Comparison of ENCODE assay signal across 1 cellular context in the genomic region with DNA sequence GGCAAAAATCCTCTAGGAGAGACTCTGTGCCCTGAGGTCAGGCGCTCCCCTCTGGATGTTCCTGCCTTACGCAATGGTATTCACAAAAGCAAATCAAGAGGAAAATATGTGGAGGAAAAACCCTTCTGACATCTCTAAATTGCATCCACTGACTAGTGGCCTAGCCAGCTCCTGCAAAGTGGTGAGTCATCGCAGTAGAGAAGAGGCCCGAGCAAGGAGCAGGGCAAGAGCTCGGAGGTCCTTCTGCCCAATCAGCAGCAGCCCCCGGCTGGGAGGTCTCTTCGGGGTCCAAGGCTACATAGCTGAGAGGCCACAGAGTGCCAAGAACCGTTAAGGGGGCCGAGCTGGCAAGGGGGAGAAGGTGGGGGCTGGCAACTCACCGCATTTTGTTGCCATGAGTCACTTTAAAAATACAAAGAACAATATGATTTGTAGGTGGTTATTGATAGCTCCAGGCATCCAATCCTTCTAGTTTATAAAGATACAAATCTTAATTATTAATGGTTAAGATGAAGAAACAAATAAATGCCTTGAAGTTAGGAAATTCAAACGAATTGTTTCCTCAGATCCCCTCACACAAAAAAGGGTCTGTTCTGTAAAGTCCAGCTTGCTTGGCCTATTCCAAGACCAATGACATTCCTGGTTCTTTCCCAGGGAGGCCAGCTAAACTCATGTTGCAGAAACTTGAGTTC.
TF ChIP-seq lines count a peak whose summit lies in the region.

No MANE protein-coding gene starts in this region.

TF ChIP-seq in HepG2, 621 proteins besides CTCF, POLR2A, EP300 and RAD21 (continued from another document and continues in another):
- TF ChIP-seq, protein P1, sequence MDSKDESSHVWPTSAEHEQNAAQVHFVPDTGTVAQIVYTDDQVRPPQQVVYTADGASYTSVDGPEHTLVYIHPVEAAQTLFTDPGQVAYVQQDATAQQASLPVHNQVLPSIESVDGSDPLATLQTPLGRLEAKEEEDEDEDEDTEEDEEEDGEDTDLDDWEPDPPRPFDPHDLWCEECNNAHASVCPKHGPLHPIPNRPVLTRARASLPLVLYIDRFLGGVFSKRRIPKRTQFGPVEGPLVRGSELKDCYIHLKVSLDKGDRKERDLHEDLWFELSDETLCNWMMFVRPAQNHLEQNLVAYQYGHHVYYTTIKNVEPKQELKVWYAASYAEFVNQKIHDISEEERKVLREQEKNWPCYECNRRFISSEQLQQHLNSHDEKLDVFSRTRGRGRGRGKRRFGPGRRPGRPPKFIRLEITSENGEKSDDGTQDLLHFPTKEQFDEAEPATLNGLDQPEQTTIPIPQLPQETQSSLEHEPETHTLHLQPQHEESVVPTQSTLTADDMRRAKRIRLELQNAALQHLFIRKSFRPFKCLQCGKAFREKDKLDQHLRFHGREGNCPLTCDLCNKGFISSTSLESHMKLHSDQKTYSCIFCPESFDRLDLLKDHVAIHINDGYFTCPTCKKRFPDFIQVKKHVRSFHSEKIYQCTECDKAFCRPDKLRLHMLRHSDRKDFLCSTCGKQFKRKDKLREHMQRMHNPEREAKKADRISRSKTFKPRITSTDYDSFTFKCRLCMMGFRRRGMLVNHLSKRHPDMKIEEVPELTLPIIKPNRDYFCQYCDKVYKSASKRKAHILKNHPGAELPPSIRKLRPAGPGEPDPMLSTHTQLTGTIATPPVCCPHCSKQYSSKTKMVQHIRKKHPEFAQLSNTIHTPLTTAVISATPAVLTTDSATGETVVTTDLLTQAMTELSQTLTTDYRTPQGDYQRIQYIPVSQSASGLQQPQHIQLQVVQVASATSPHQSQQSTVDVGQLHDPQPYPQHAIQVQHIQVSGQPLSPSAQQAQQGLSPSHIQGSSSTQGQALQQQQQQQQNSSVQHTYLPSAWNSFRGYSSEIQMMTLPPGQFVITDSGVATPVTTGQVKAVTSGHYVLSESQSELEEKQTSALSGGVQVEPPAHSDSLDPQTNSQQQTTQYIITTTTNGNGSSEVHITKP (CRISPR knock-in tag; IDR thresholded peaks at IDR 0.05; ENCODE audit: low read depth) = 0 out of 2 replicates have a peak, but pooled peaks have one; percentile 50
- TF ChIP-seq ZNF143 (CRISPR knock-in tag; IDR thresholded peaks at IDR 0.05) (no peak), ZSCAN22 (CRISPR knock-in tag; IDR thresholded peaks at IDR 0.05) (no peak), AGO2 (optimal IDR thresholded peaks at IDR 0.05; ENCODE audit: low read depth, low read length) (no peak), ZNF556 (CRISPR knock-in tag; IDR thresholded peaks at IDR 0.05; ENCODE audit: borderline replicate concordance) (peak; percentile 84; the same call in 1 of the 2 replicates), ZNF460 (CRISPR knock-in tag; IDR thresholded peaks at IDR 0.05; ENCODE audit: borderline replicate concordance) (no peak), RXRA (CRISPR knock-in tag; IDR thresholded peaks at IDR 0.05) (0 out of 2 replicates have a peak, but pooled peaks have one; percentile 63), DMAP1 (CRISPR knock-in tag; IDR thresholded peaks at IDR 0.05) (no peak; the same call in 1 of the 2 replicates), AHR (CRISPR knock-in tag; IDR thresholded peaks at IDR 0.05) (no peak), ZNF263 (CRISPR knock-in tag; IDR thresholded peaks at IDR 0.05) (no peak), ELF1 (CRISPR knock-in tag; IDR thresholded peaks at IDR 0.05) (no peak), ZNF607 (CRISPR knock-in tag; IDR thresholded peaks at IDR 0.05; ENCODE audit: borderline replicate concordance) (no peak), NCOR1 (IDR thresholded peaks at IDR 0.05; ENCODE audit: borderline replicate concordance, low read length) (peak; percentile 70; the same call in 1 of the 2 replicates), KMT2A (CRISPR knock-in tag; IDR thresholded peaks at IDR 0.05) (no peak), HNF4A (CRISPR knock-in tag; IDR thresholded peaks at IDR 0.05) (peak; percentile 75), ZNF660 (CRISPR knock-in tag; IDR thresholded peaks at IDR 0.05; ENCODE audit: borderline replicate concordance, low read depth) (no peak), IKZF4 (CRISPR knock-in tag; IDR thresholded peaks at IDR 0.05; ENCODE audit: borderline replicate concordance, low read depth, not compliant biosample characterization) (no peak), TEAD2 (CRISPR knock-in tag; IDR thresholded peaks at IDR 0.05) (no peak), NKX3-1 (CRISPR knock-in tag; IDR thresholded peaks at IDR 0.05) (no peak), ZNF10 (CRISPR knock-in tag; IDR thresholded peaks at IDR 0.05; ENCODE audit: borderline replicate concordance, low read depth) (no peak), GABPB1 (CRISPR knock-in tag; IDR thresholded peaks at IDR 0.05) (no peak), NFE2L2 (IDR thresholded peaks at IDR 0.05; ENCODE audit: low read length) (peak; percentile 81), JUNB (CRISPR knock-in tag; IDR thresholded peaks at IDR 0.05; ENCODE audit: borderline replicate concordance) (peak; percentile 91), GTF2F1 (IDR thresholded peaks at IDR 0.05; ENCODE audit: low read length) (no peak), MAFG (CRISPR knock-in tag; IDR thresholded peaks at IDR 0.05) (no peak), SOX6 (IDR thresholded peaks at IDR 0.05) (no peak), SOX6 (CRISPR knock-in tag; IDR thresholded peaks at IDR 0.05) (peak; percentile 88), PHF8 (CRISPR knock-in tag; IDR thresholded peaks at IDR 0.05) (no peak), GATAD2A (CRISPR knock-in tag; IDR thresholded peaks at IDR 0.05) (peak; percentile 79), DNMT3B (CRISPR knock-in tag; conservative IDR thresholded peaks at IDR 0.05) (no peak), ZNF775 (CRISPR knock-in tag; IDR thresholded peaks at IDR 0.05; ENCODE audit: borderline replicate concordance) (no peak)
- TF ChIP-seq, protein P2, sequence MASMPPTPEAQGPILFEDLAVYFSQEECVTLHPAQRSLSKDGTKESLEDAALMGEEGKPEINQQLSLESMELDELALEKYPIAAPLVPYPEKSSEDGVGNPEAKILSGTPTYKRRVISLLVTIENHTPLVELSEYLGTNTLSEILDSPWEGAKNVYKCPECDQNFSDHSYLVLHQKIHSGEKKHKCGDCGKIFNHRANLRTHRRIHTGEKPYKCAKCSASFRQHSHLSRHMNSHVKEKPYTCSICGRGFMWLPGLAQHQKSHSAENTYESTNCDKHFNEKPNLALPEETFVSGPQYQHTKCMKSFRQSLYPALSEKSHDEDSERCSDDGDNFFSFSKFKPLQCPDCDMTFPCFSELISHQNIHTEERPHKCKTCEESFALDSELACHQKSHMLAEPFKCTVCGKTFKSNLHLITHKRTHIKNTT (CRISPR knock-in tag; IDR thresholded peaks at IDR 0.05) = no peak
- TF ChIP-seq, protein P3, sequence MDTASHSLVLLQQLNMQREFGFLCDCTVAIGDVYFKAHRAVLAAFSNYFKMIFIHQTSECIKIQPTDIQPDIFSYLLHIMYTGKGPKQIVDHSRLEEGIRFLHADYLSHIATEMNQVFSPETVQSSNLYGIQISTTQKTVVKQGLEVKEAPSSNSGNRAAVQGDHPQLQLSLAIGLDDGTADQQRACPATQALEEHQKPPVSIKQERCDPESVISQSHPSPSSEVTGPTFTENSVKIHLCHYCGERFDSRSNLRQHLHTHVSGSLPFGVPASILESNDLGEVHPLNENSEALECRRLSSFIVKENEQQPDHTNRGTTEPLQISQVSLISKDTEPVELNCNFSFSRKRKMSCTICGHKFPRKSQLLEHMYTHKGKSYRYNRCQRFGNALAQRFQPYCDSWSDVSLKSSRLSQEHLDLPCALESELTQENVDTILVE (CRISPR knock-in tag; IDR thresholded peaks at IDR 0.05) = no peak
- TF ChIP-seq, protein P4, sequence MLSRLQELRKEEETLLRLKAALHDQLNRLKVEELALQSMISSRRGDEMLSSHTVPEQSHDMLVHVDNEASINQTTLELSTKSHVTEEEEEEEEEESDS (CRISPR knock-in tag; IDR thresholded peaks at IDR 0.05; ENCODE audit: borderline replicate concordance) = no peak
- TF ChIP-seq, protein P5, sequence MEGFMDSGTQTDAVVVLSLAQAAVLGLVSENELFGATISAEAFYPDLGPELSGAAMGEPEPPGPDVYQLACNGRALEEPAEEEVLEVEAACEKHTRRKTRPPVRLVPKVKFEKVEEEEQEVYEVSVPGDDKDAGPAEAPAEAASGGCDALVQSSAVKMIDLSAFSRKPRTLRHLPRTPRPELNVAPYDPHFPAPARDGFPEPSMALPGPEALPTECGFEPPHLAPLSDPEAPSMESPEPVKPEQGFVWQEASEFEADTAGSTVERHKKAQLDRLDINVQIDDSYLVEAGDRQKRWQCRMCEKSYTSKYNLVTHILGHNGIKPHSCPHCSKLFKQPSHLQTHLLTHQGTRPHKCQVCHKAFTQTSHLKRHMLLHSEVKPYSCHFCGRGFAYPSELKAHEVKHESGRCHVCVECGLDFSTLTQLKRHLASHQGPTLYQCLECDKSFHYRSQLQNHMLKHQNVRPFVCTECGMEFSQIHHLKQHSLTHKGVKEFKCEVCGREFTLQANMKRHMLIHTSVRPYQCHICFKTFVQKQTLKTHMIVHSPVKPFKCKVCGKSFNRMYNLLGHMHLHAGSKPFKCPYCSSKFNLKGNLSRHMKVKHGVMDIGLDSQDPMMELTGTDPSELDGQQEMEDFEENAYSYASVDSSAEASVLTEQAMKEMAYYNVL (CRISPR knock-in tag; IDR thresholded peaks at IDR 0.05; ENCODE audit: borderline replicate concordance) = no peak; the same call in 1 of the 2 replicates
- TF ChIP-seq, protein P6, sequence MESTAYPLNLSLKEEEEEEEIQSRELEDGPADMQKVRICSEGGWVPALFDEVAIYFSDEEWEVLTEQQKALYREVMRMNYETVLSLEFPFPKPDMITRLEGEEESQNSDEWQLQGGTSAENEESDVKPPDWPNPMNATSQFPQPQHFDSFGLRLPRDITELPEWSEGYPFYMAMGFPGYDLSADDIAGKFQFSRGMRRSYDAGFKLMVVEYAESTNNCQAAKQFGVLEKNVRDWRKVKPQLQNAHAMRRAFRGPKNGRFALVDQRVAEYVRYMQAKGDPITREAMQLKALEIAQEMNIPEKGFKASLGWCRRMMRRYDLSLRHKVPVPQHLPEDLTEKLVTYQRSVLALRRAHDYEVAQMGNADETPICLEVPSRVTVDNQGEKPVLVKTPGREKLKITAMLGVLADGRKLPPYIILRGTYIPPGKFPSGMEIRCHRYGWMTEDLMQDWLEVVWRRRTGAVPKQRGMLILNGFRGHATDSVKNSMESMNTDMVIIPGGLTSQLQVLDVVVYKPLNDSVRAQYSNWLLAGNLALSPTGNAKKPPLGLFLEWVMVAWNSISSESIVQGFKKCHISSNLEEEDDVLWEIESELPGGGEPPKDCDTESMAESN (CRISPR knock-in tag; conservative IDR thresholded peaks at IDR 0.05) = 0 out of 2 replicates have a peak, but pooled peaks have one; percentile 62
- TF ChIP-seq, protein P7, sequence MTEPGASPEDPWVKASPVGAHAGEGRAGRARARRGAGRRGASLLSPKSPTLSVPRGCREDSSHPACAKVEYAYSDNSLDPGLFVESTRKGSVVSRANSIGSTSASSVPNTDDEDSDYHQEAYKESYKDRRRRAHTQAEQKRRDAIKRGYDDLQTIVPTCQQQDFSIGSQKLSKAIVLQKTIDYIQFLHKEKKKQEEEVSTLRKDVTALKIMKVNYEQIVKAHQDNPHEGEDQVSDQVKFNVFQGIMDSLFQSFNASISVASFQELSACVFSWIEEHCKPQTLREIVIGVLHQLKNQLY (CRISPR knock-in tag; IDR thresholded peaks at IDR 0.05) = peak; percentile 14; the same call in 1 of the 2 replicates
- TF ChIP-seq, protein P8, sequence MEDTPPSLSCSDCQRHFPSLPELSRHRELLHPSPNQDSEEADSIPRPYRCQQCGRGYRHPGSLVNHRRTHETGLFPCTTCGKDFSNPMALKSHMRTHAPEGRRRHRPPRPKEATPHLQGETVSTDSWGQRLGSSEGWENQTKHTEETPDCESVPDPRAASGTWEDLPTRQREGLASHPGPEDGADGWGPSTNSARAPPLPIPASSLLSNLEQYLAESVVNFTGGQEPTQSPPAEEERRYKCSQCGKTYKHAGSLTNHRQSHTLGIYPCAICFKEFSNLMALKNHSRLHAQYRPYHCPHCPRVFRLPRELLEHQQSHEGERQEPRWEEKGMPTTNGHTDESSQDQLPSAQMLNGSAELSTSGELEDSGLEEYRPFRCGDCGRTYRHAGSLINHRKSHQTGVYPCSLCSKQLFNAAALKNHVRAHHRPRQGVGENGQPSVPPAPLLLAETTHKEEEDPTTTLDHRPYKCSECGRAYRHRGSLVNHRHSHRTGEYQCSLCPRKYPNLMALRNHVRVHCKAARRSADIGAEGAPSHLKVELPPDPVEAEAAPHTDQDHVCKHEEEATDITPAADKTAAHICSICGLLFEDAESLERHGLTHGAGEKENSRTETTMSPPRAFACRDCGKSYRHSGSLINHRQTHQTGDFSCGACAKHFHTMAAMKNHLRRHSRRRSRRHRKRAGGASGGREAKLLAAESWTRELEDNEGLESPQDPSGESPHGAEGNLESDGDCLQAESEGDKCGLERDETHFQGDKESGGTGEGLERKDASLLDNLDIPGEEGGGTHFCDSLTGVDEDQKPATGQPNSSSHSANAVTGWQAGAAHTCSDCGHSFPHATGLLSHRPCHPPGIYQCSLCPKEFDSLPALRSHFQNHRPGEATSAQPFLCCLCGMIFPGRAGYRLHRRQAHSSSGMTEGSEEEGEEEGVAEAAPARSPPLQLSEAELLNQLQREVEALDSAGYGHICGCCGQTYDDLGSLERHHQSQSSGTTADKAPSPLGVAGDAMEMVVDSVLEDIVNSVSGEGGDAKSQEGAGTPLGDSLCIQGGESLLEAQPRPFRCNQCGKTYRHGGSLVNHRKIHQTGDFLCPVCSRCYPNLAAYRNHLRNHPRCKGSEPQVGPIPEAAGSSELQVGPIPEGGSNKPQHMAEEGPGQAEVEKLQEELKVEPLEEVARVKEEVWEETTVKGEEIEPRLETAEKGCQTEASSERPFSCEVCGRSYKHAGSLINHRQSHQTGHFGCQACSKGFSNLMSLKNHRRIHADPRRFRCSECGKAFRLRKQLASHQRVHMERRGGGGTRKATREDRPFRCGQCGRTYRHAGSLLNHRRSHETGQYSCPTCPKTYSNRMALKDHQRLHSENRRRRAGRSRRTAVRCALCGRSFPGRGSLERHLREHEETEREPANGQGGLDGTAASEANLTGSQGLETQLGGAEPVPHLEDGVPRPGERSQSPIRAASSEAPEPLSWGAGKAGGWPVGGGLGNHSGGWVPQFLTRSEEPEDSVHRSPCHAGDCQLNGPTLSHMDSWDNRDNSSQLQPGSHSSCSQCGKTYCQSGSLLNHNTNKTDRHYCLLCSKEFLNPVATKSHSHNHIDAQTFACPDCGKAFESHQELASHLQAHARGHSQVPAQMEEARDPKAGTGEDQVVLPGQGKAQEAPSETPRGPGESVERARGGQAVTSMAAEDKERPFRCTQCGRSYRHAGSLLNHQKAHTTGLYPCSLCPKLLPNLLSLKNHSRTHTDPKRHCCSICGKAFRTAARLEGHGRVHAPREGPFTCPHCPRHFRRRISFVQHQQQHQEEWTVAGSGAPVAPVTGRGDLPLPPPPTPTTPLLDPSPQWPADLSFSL (CRISPR knock-in tag; IDR thresholded peaks at IDR 0.05) = no peak
- TF ChIP-seq, protein P9, sequence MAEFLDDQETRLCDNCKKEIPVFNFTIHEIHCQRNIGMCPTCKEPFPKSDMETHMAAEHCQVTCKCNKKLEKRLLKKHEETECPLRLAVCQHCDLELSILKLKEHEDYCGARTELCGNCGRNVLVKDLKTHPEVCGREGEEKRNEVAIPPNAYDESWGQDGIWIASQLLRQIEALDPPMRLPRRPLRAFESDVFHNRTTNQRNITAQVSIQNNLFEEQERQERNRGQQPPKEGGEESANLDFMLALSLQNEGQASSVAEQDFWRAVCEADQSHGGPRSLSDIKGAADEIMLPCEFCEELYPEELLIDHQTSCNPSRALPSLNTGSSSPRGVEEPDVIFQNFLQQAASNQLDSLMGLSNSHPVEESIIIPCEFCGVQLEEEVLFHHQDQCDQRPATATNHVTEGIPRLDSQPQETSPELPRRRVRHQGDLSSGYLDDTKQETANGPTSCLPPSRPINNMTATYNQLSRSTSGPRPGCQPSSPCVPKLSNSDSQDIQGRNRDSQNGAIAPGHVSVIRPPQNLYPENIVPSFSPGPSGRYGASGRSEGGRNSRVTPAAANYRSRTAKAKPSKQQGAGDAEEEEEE (CRISPR knock-in tag; IDR thresholded peaks at IDR 0.05; ENCODE audit: borderline replicate concordance) = no peak
